1 cellular context compared by ENCODE assay signal in the genomic region with DNA sequence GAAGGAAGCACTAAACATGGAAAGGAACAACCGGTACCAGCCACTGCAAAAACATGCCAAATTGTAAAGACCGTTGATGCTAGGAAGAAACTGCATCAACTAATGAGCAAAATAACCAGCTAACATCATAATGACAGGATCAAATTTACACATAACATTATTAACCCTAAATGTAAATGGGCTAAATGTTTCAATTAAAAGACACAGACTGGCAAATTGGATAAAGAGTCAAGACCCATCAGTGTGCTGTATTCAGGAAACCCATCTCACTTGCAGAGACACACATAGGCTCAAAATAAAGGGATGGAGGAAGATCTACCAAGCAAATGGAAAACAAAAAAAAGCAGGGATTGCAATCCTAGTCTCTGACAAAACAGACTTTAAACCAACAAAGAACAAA. TPM values are rescaled to one million over a fixed set of nuclear protein-coding genes. Genes with fewer than 3 reads are reported as not detected.
DNase-seq lines count a peak whose midpoint lies in the region; ATAC-seq, FAIRE-seq and TF ChIP-seq lines count a peak whose summit lies in the region.
"Not testable (repeated sequence)": the region's sequence is repeated elsewhere in the genome, so short reads cannot be mapped to it uniquely, and the experiment has no call there.

No MANE protein-coding gene starts in this region.

- not testable (repeated sequence) for H3K4me3 ChIP-seq in K562

- not testable (repeated sequence) for H3K4me2 ChIP-seq in K562 (ENCODE audit: insufficient read depth, low read length)

- POLR2A ChIA-PET in K562 (lab: Yijun Ruan, JAX), result not testable (repeated sequence)

- H3K9ac ChIP-seq in K562 (ENCODE audit: insufficient read depth in 1 of 2, low read depth in 2 of 2, low read length in 2 of 2), result not testable (repeated sequence)

- not testable (repeated sequence) for ATAC-seq in K562

- TF ChIP-seq RAD21 in K562 (CRISPR knock-in tag; conservative IDR thresholded peaks at IDR 0.05 in 1 of 2, IDR thresholded peaks at IDR 0.05 in 1 of 2), result not testable (repeated sequence)

- TF ChIP-seq POLR2A in K562 (conservative IDR thresholded peaks at IDR 0.05), result not testable (repeated sequence)

- not testable (repeated sequence) for TF ChIP-seq EP300 in K562 (IDR thresholded peaks at IDR 0.05; ENCODE audit: low read length)

- TF ChIP-seq CTCF in K562 (IDR thresholded peaks at IDR 0.05 in 2 of 3, conservative IDR thresholded peaks at IDR 0.05 in 1 of 3; ENCODE audit: insufficient read depth in 2 of 3, low read depth in 1 of 3, low read length in 3 of 3), result not testable (repeated sequence)

- not testable (repeated sequence) for BruUV-seq in K562 (replicated peaks; lab: Mats Ljungman, UMichigan)

- H3K79me2 ChIP-seq in K562 (ENCODE audit: control insufficient read depth, insufficient read depth, low read length), result not testable (repeated sequence)

- DNase-seq in K562 (ENCODE audit: extremely low read depth in 1 of 4, low spot score in 3 of 4), result not testable (repeated sequence)

- H3K36me3 ChIP-seq in K562 (ENCODE audit: control insufficient read depth, insufficient read depth, low read length), result not testable (repeated sequence)

- H3K27ac ChIP-seq in K562 (ENCODE audit: extremely low read depth, low read depth, low read length), result not testable (repeated sequence)

- intact Hi-C loops in K562 (cut with micrococcal nuclease), result not testable (repeated sequence)

- whole genome bisulfite sequencing in K562 (ENCODE audit: insufficient coverage, low coverage, missing lambda C conversion rate), result no CpG with 5 or more reads among the region's 2 CpGs

- H4K20me1 ChIP-seq in K562 (replicated peaks; ENCODE audit: control insufficient read depth, insufficient read depth, low read length), result not testable (repeated sequence)

- not testable (repeated sequence) for FAIRE-seq in K562 (lab: Jason Lieb, UNC)

- not testable (repeated sequence) for H3K27me3 ChIP-seq in K562 (ENCODE audit: control insufficient read depth in 2 of 2, insufficient read depth in 2 of 2, low read length in 2 of 2)

- CTCF ChIA-PET in K562 (lab: Yijun Ruan, JAX; ENCODE audit: low intra/inter-chr PET ratio), result not testable (repeated sequence)

- in situ Hi-C loops in K562 (cut with MboI), result not testable (repeated sequence)

- H3K9me3 ChIP-seq in K562 (replicated peaks; ENCODE audit: control insufficient read depth, insufficient read depth, low read depth, low read length), result not testable (repeated sequence)

- H3K4me1 ChIP-seq in K562 (replicated peaks in 1 of 2; ENCODE audit: control insufficient read depth in 2 of 2, insufficient read depth in 2 of 2, low read length in 2 of 2), result not testable (repeated sequence)

- not testable (repeated sequence) for H2AFZ ChIP-seq in K562 (ENCODE audit: low read depth, low read length)

- H3K9me1 ChIP-seq in K562 (ENCODE audit: control insufficient read depth, insufficient read depth, low read length), result not testable (repeated sequence)

TF ChIP-seq in K562, 482 proteins besides CTCF, POLR2A, EP300 and RAD21:
- TF ChIP-seq ZNF507 (tag; conservative IDR thresholded peaks at IDR 0.05), result peak; percentile 92
TF ChIP-seq in K562: peak in this region for 1; not testable (repeated sequence) for 481.

RNA-seq across cellular contexts. Expression of gene AMD1, which starts 31.7 kb away (rescaled TPM):
- 57.6 and 170 TPM in 2 replicates for total RNA-seq in K562 (2011; cell fraction: chromatin; rRNA removed; ENCODE audit: low replicate concordance)
- 35.2 and 38.2 TPM in 2 replicates for total RNA-seq in K562 (2011; cell fraction: nucleolus; rRNA removed)
- total RNA-seq in K562 (2011; cell fraction: nucleoplasm; rRNA removed), result 79.6 and 136 TPM in 2 replicates
- 69.7 and 69.8 TPM in 2 replicates for total RNA-seq in K562 (2014; rRNA removed)
- total RNA-seq in K562 (2014; rRNA removed; fragmentation: Illumina TruSeq; extraction: Trizol), result 151 and 159 TPM in 2 replicates
- 131 and 142 TPM in 2 replicates for total RNA-seq in K562 (2015; rRNA removed; fragmentation: Illumina TruSeq; extraction: Trizol)
- 84.1 and 89.4 TPM in 2 replicates for total RNA-seq in K562 (2021)
- polyA plus RNA-seq in K562 (2011; rRNA removed), result 60.6 and 88.0 TPM in 2 replicates
- 15.3 and 33.6 TPM in 2 replicates for polyA plus RNA-seq in K562 (2011; cell fraction: cytosol; rRNA removed)
- polyA plus RNA-seq in K562 (2011; cell fraction: nucleus; rRNA removed), result 26.7 and 40.6 TPM in 2 replicates
- polyA plus RNA-seq in K562 (2012), result 43.8 and 61.9 TPM in 2 replicates
- polyA plus RNA-seq in K562 (2014; fragmentation: Illumina TruSeq; extraction: Trizol), result 91.7 and 109 TPM in 2 replicates
- polyA plus RNA-seq in K562 (2014; fragmentation: Nextera tagmentation; extraction: Ambion mirVana), result 10 to 100 TPM; 82.1 to 85.6 TPM
- 57.4 and 60.0 TPM in 2 replicates for polyA plus RNA-seq in K562 (2014; rRNA removed)
- 135 and 160 TPM in 2 replicates for polyA minus RNA-seq in K562 (2011; rRNA and poly(A)+ RNA removed)
- polyA minus RNA-seq in K562 (2011; cell fraction: cytosol; rRNA and poly(A)+ RNA removed), result 38.9 and 71.3 TPM in 2 replicates
- polyA minus RNA-seq in K562 (2011; cell fraction: nucleus; rRNA and poly(A)+ RNA removed), result 38.1 and 58.3 TPM in 2 replicates

RNA-seq across cellular contexts. Expression of gene GTF3C6, which starts 52.2 kb away (rescaled TPM):
- total RNA-seq in K562 (2011; cell fraction: chromatin; rRNA removed; ENCODE audit: low replicate concordance), result 3.0 and 10.3 TPM in 2 replicates
- total RNA-seq in K562 (2011; cell fraction: nucleolus; rRNA removed), result 1.6 and 4.5 TPM in 2 replicates
- 5.8 and 6.9 TPM in 2 replicates for total RNA-seq in K562 (2011; cell fraction: nucleoplasm; rRNA removed)
- 85.0 and 105 TPM in 2 replicates for total RNA-seq in K562 (2014; rRNA removed)
- 121 and 143 TPM in 2 replicates for total RNA-seq in K562 (2014; rRNA removed; fragmentation: Illumina TruSeq; extraction: Trizol)
- 123 and 138 TPM in 2 replicates for total RNA-seq in K562 (2015; rRNA removed; fragmentation: Illumina TruSeq; extraction: Trizol)
- 94.0 and 96.2 TPM in 2 replicates for total RNA-seq in K562 (2021)
- polyA plus RNA-seq in K562 (2011; rRNA removed), result 22.6 and 37.6 TPM in 2 replicates
- polyA plus RNA-seq in K562 (2011; cell fraction: cytosol; rRNA removed), result 2.8 and 9.5 TPM in 2 replicates
- 4.3 and 5.7 TPM in 2 replicates for polyA plus RNA-seq in K562 (2011; cell fraction: nucleus; rRNA removed)
- polyA plus RNA-seq in K562 (2012), result 57.5 and 151 TPM in 2 replicates
- polyA plus RNA-seq in K562 (2014; fragmentation: Illumina TruSeq; extraction: Trizol), result 128 and 140 TPM in 2 replicates
- polyA plus RNA-seq in K562 (2014; fragmentation: Nextera tagmentation; extraction: Ambion mirVana), result 100 to 1,000 TPM; 105 to 127 TPM
- 86.3 and 111 TPM in 2 replicates for polyA plus RNA-seq in K562 (2014; rRNA removed)
- 27.7 and 28.1 TPM in 2 replicates for polyA minus RNA-seq in K562 (2011; rRNA and poly(A)+ RNA removed)
- 12.7 and 16.0 TPM in 2 replicates for polyA minus RNA-seq in K562 (2011; cell fraction: cytosol; rRNA and poly(A)+ RNA removed)
- polyA minus RNA-seq in K562 (2011; cell fraction: nucleus; rRNA and poly(A)+ RNA removed), result 2.6 and 4.7 TPM in 2 replicates
